In genomic region chr2:6372317-6372903, GRCh38 we compare ENCODE assay signal across 1 cellular context.
A peak's percentile ranks its signal among the peaks of the same experiment; 100 is the strongest.
TF ChIP-seq lines count a peak whose summit lies in the region.

No MANE protein-coding gene starts in this region.

TF ChIP-seq in IMR-90, 13 proteins besides CTCF, POLR2A, EP300 and RAD21:
- TF ChIP-seq NFE2L2 (IDR thresholded peaks at IDR 0.05; ENCODE audit: low read depth, low read length) (no peak), FOS (IDR thresholded peaks at IDR 0.05; ENCODE audit: low read depth, low read length) (peak; percentile 61)
